In the genomic region with DNA sequence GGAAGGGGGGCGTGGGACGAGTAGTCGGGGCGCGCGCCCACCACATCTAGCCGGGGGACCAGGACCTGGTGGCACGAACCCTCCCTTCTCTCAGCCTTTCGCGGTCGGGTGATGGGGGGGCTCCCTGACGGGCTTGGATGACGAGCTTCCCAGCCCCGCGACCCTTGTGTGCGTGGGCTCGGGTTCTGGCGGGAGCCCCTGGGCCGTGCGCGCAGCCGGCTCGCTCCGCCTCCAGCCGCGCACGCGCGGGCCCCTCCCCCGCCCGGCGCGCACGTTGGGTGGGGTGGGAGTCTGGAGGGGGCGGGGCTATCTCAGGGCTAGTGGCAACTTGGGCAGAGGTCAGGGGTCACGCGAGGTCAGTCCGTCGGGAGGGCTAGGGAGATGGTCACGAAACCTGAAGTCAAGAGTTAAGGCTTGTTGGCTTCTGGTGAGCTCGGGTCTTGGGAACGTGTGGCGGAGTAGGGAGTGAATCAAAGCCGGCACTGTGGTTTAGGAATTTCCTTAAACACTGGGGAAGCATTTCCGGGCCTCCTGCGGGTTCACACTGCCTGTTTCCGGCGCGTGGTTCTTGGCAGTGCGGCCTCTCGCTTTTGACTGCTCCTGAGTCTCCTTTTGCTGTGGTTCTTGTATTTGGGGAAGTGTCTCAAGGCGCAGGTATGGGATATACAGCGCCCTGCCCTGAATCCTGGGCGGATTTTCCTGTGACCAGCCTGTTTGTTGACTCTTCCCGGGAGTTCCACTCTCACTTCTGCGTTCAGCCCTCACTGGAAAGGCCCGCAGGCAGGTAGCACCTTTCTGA, we compare ENCODE assay signal across 8 cellular contexts. TPM values are rescaled to one million over a fixed set of nuclear protein-coding genes. Genes with fewer than 3 reads are reported as not detected.
DNase-seq lines count a peak whose midpoint lies in the region; ATAC-seq, FAIRE-seq and TF ChIP-seq lines count a peak whose summit lies in the region.

A gene (plus strand): TSS at position 356 of the 799 bp plus-strand sequence. CDS start 1,654 bp downstream, outside the sequence.

- H3K9ac ChIP-seq in kidney (ENCODE audit: low read length in 2 of 2), result peak within 1 kb of the TSS; percentile 98 to 99

- intact Hi-C loops in kidney (cut with DNase I), result no loop called here

- peak within 1 kb of the TSS; percentile 100 for H3K27ac ChIP-seq in kidney (ENCODE audit: low read depth in 2 of 2, low read length in 2 of 2)

- peaks cover 8 to 13% of the 10 kb centered on the region in 2 donors for H3K4me1 ChIP-seq in kidney (ENCODE audit: control insufficient read depth in 1 of 2, insufficient read depth in 1 of 2, low read depth in 1 of 2, low read length in 2 of 2)

- H3K4me3 ChIP-seq in kidney (ENCODE audit: low read length in 2 of 2), result peak within 1 kb of the TSS; percentile 86 to 87

- ATAC-seq in GM18909 (IDR thresholded peaks at IDR 0.05; ENCODE audit: poor library complexity, unreplicated experiment), result peak; percentile 25
- ATAC-seq in HG03175 (IDR thresholded peaks at IDR 0.05; ENCODE audit: unreplicated experiment), result peak; percentile 33

- no peak for FAIRE-seq in kidney (lab: Jason Lieb, UNC)

- peak; percentile 93 for DNase-seq in AG08396 (ENCODE audit: low spot score)
- DNase-seq in NCI-H345 (lab: John Stamatoyannopoulos, UW), result peak; percentile 90
- peak; percentile 83 to 87 for DNase-seq in activated CD4-positive, alpha-beta T cell treated with anti-CD3 and anti-CD28 coated beads for 24 hours (ENCODE audit: low read depth in 2 of 2)
- peak; percentile 94 for DNase-seq in cerebellum (ENCODE audit: low spot score)
- DNase-seq in kidney, result peak; percentile 96
- DNase-seq in stimulated activated CD4-positive, alpha-beta T cell treated with anti-CD3 and anti-CD28 coated beads, Interleukin-12 subunit alpha, Interleukin-12 subunit beta, amount 100 ng/mL, for 48 hours (ENCODE audit: low read depth in 2 of 3, low spot score in 1 of 3), result peak; percentile 77 to 84 (median 83)

- no peaks in the 10 kb centered on the region for H3K9me3 ChIP-seq in kidney (ENCODE audit: control insufficient read depth in 1 of 2, low read length in 2 of 2)

- peaks cover 9 to 17% of the 10 kb centered on the region in 2 donors for H3K36me3 ChIP-seq in kidney (ENCODE audit: control insufficient read depth in 1 of 2, insufficient read depth in 2 of 2, low read length in 2 of 2)

- TF ChIP-seq CTCF in kidney (IDR thresholded peaks at IDR 0.05; ENCODE audit: borderline replicate concordance, extremely low read depth, insufficient read depth), result no peak

RNA-seq across cellular contexts. Expression of the gene that starts here (rescaled TPM):
- 33.2 TPM for total RNA-seq in cerebellum
- 71.9 TPM for total RNA-seq in kidney
- 1.6 TPM for polyA plus RNA-seq in kidney (ENCODE audit: insufficient read depth, low read depth, low replicate concordance)

Comparison
In these comparisons a context has a peak if more than half of its experiments do, and no peak if none do; other contexts are left out.
1. Peak in every context shown above with its lines: DNase-seq, ATAC-seq, H3K4me3 ChIP-seq and H3K27ac ChIP-seq.